In the genomic region with DNA sequence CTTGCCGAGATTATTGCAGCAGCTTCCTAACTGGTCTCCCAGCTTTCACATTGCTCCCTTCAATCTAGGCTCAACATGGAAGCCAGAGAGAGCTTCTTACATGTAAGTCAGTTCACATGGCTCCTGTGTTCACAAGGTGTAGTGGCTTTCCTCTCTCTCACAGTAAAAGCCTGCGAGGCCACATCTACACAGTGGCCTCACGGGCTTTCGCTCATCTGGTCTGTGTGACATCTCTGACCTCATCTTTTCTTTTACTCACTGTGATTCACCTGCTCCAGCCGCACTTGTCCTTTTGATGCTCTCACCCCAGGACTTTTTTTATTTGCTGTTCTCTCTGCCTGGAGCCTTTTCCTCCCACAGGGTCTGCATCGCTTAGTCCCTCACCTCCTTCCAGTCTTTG, we compare ENCODE assay signal across 21 cellular contexts.
"Had no signal": no experiment of that assay in that cellular context is flagged by ENCODE, and none has a peak within 500 bp of the region (broad histone marks: within the 10 kb centered on the region; RNA-seq: fewer than 3 reads in every experiment).

No MANE protein-coding gene starts in this region.

- H3K27me3 ChIP-seq: cardiac muscle cell, gastrocnemius medialis, heart left ventricle, pancreas had no signal

- H3K27ac Mint-ChIP-seq: activated naive CD8-positive, alpha-beta T cell; dendritic cell treated with granulocyte-macrophage colony-stimulating factor and Interleukin-4, amounts not matched to agents 40 ng/mL and 50 ng/mL, for 4 days; immature natural killer cell; naive B cell; stimulated activated memory B cell treated with anti-CD40 and anti-IgM and Interleukin-4, amounts not matched to agents 10 μg/mL and 1 μg/mL and 100 μg/mL, for 72 hours; T-helper 17 cell had no signal

- H3K9me3 Mint-ChIP-seq: dendritic cell treated with granulocyte-macrophage colony-stimulating factor and Interleukin-4, amounts not matched to agents 40 ng/mL and 50 ng/mL, for 4 days had no signal

- H3K4me1 ChIP-seq: gastrocnemius medialis, heart left ventricle, pancreas, thyroid gland had no signal

- H3K4me1 Mint-ChIP-seq: immature natural killer cell; naive B cell; stimulated activated memory B cell treated with anti-CD40 and anti-IgM and Interleukin-4, amounts not matched to agents 10 μg/mL and 1 μg/mL and 100 μg/mL, for 72 hours; T-helper 17 cell had no signal

- H3K4me2 ChIP-seq: smooth muscle cell had no signal

- H3K27ac ChIP-seq: cardiac muscle cell, gastrocnemius medialis, heart left ventricle, pancreas, thyroid gland, WERI-Rb-1 had no signal

- H3K4me3 Mint-ChIP-seq: activated naive CD8-positive, alpha-beta T cell; dendritic cell treated with granulocyte-macrophage colony-stimulating factor and Interleukin-4, amounts not matched to agents 40 ng/mL and 50 ng/mL, for 4 days; immature natural killer cell; naive B cell; stimulated activated memory B cell treated with anti-CD40 and anti-IgM and Interleukin-4, amounts not matched to agents 10 μg/mL and 1 μg/mL and 100 μg/mL, for 72 hours; T-helper 17 cell had no signal

- ATAC-seq: esophagus mucosa; gastrocnemius medialis; heart left ventricle; left ventricle myocardium superior; mucosa of descending colon; pancreas; sciatic nerve; stimulated activated memory B cell treated with anti-CD40 and anti-IgM and Interleukin-4, amounts not matched to agents 10 μg/mL and 1 μg/mL and 100 μg/mL, for 72 hours; T-helper 17 cell had no signal

- H3K36me3 Mint-ChIP-seq: activated naive CD8-positive, alpha-beta T cell; naive B cell; stimulated activated memory B cell treated with anti-CD40 and anti-IgM and Interleukin-4, amounts not matched to agents 10 μg/mL and 1 μg/mL and 100 μg/mL, for 72 hours had no signal

- H3K4me3 ChIP-seq: cardiac muscle cell, gastrocnemius medialis, heart left ventricle, mucosa of descending colon, pancreas, smooth muscle cell, thyroid gland had no signal

- H3K27me3 Mint-ChIP-seq: dendritic cell treated with granulocyte-macrophage colony-stimulating factor and Interleukin-4, amounts not matched to agents 40 ng/mL and 50 ng/mL, for 4 days; T-helper 17 cell had no signal

- H3K9me3 ChIP-seq: gastrocnemius medialis, heart left ventricle, mucosa of descending colon, pancreas, thyroid gland had no signal

- H3K36me3 ChIP-seq: cardiac muscle cell, gastrocnemius medialis, heart left ventricle, pancreas, thyroid gland, WERI-Rb-1 had no signal

- DNase-seq: activated CD4-positive, alpha-beta T cell treated with anti-CD3 and anti-CD28 coated beads, Interleukin-2, amount 50 U/mL, for 48 hours; effector CD8-positive, alpha-beta T cell; gastrocnemius medialis; heart left ventricle; immature natural killer cell; kidney glomerular epithelial cell; left ventricle myocardium superior; mucosa of descending colon; naive B cell; pancreas; stimulated activated CD4-positive, alpha-beta T cell treated with anti-CD3 and anti-CD28 coated beads, Interleukin-4, amount 100 ng/mL, for 4 hours; T-helper 17 cell; thyroid gland; WERI-Rb-1 had no signal
